In the genomic region with DNA sequence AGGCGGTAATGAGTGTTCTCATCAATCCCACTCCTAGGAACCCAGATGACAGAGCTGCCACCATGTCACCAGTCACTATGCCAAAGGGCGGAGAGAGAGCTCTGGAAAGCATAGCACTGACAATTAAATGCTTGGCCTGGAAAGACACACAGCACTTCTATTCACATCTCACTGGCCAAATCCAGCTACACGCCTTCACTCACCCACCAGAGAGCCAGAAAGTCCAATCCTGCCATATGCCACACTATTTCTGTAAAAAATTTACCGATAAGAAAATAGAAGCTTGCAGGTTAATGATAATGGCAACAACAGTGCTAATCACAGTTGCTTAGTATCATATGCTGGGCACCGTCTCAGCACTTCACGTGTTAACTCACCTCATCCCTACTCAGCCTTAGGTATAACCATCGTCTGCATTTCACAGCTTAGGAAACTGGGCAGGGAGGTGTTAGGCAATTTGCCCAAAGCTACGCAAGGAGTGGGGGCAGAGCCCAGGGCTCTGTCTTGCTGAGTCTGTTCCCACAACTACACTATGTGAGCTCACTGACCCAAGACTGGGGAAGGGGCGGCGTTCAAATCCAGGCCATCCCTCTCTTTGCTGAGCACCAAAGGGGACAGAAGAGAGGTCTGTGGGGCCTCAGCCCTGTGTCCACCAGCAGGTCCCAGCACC, we compare ENCODE assay signal across 20 cellular contexts. TPM values are rescaled to one million over a fixed set of nuclear protein-coding genes. Genes with fewer than 3 reads are reported as not detected.
DNase-seq lines count a peak whose midpoint lies in the region; ATAC-seq and TF ChIP-seq lines count a peak whose summit lies in the region.
"Had no signal": no experiment of that assay in that cellular context is flagged by ENCODE, and none has a peak within 500 bp of the region (broad histone marks: within the 10 kb centered on the region; RNA-seq: fewer than 3 reads in every experiment).

No MANE protein-coding gene starts in this region.

- no peak overlapping the region for H3K4me3 Mint-ChIP-seq in CD4-positive, alpha-beta T cell
- H3K4me3 Mint-ChIP-seq: activated CD8-positive, alpha-beta T cell treated with anti-CD3 and anti-CD28 coated beads for 36 hours; activated naive CD8-positive, alpha-beta T cell treated with anti-CD3 and anti-CD28 coated beads, Interleukin-2, amount 10 ng/mL, durations not matched to agents 7 days and 5 days; activated T-cell treated with anti-CD3 and anti-CD28 coated beads, Interleukin-2, amount 50 U/mL, for 72 hours; T-helper 1 cell treated with Interleukin-12 subunit alpha and Interleukin-12 subunit beta and Interleukin-4 antibody, amounts not matched to agents 30 μg/mL and 1 μg/mL, for 36 hours had no signal

- POLR2A ChIA-PET in CD4-positive, alpha-beta T cell (lab: Charles Lee) = interaction anchor here (1.4 kb wide), 1 partner anchor 15 kb away, joined by 5 read pairs; no protein-coding TSS in a partner anchor

- CTCF ChIA-PET in CD4-positive, alpha-beta T cell (lab: Charles Lee) = interaction anchor here (1.7 kb wide), 1 partner anchor 62 kb away, joined by 4 read pairs; no protein-coding TSS in a partner anchor

- peak; percentile 86 to 90 (median 88) for ATAC-seq in heart left ventricle
- ATAC-seq in omental fat pad (ENCODE audit: low FRiP score) = peak; percentile 78
- no peak for ATAC-seq in CD4-positive, alpha-beta T cell (ENCODE audit: poor library complexity)
- ATAC-seq: activated CD8-positive, alpha-beta T cell treated with anti-CD3 and anti-CD28 coated beads for 36 hours; activated T-cell treated with anti-CD3 and anti-CD28 coated beads, Interleukin-2, amount 50 U/mL, for 72 hours; left colon had no signal

- peaks cover 0 to 11% (median 0%) of the 10 kb centered on the region in 11 experiments; a peak in 2 of 22 replicates for H3K36me3 ChIP-seq in BLaER1 treated with 17β-estradiol and CSF1 and Interleukin-3, amounts not matched to agents 10 nM and 100 nM
- no peaks in the 10 kb centered on the region for H3K36me3 ChIP-seq in heart left ventricle
- H3K36me3 ChIP-seq: breast epithelium, HAP-1 had no signal

- H3K27ac ChIP-seq in BLaER1 treated with 17β-estradiol and CSF1 and Interleukin-3, amounts not matched to agents 10 nM and 100 nM = no peak overlapping the region
- peak overlapping the region in 10 of 12 donors; percentile 26 to 71 (median 45) for H3K27ac ChIP-seq in heart left ventricle
- H3K27ac ChIP-seq in CD4-positive, alpha-beta T cell (ENCODE audit: low read depth, low read length) = no peak overlapping the region
- H3K27ac ChIP-seq: breast epithelium had no signal

- TF ChIP-seq CTCF in heart left ventricle (IDR thresholded peaks at IDR 0.05) = no peak
- no peak for TF ChIP-seq CTCF in omental fat pad (IDR thresholded peaks at IDR 0.05)
- no peak for TF ChIP-seq CTCF in CD4-positive, alpha-beta T cell (IDR thresholded peaks at IDR 0.05)

- H3K9me3 ChIP-seq in BLaER1 treated with 17β-estradiol and CSF1 and Interleukin-3, amounts not matched to agents 10 nM and 100 nM (replicated peaks in 1 of 11) = no peaks in the 10 kb centered on the region
- H3K9me3 ChIP-seq in heart left ventricle = no peaks in the 10 kb centered on the region
- no peaks in the 10 kb centered on the region for H3K9me3 ChIP-seq in CD4-positive, alpha-beta T cell (ENCODE audit: control insufficient read depth, low read length)
- H3K9me3 ChIP-seq: breast epithelium, HAP-1 had no signal

- WGBS in heart left ventricle, 4 donors = 45 to 75% (median 67%) methylated on average over 6 to 10 of the region's 10 CpGs

- H3K4me1 ChIP-seq in BLaER1 treated with 17β-estradiol and CSF1 and Interleukin-3, amounts not matched to agents 10 nM and 100 nM = peaks cover 12 to 57% (median 48%) of the 10 kb centered on the region in 10 experiments
- H3K4me1 ChIP-seq in heart left ventricle = peaks cover 0 to 45% (median 20%) of the 10 kb centered on the region in 12 donors
- H3K4me1 ChIP-seq: HAP-1 had no signal

- peak overlapping the region in 7 of 11 experiments; percentile 24 to 76 (median 62); a peak in 11 of 22 replicates for H3K4me2 ChIP-seq in BLaER1 treated with 17β-estradiol and CSF1 and Interleukin-3, amounts not matched to agents 10 nM and 100 nM

- H3K36me3 Mint-ChIP-seq in CD4-positive, alpha-beta T cell (ENCODE audit: low read depth) = no peaks in the 10 kb centered on the region
- H3K36me3 Mint-ChIP-seq: activated naive CD8-positive, alpha-beta T cell treated with anti-CD3 and anti-CD28 coated beads, Interleukin-2, amount 10 ng/mL, durations not matched to agents 7 days and 5 days had no signal

- intact Hi-C loops in heart left ventricle (cut with DNase I) = no loop called here
- intact Hi-C loops in CD4-positive, alpha-beta T cell (cut with DNase I, micrococcal nuclease) = no loop called here

- H4K20me1 ChIP-seq in BLaER1 treated with 17β-estradiol and CSF1 and Interleukin-3, amounts not matched to agents 10 nM and 100 nM = peaks cover 0 to 97% (median 43%) of the 10 kb centered on the region in 11 experiments; a peak in 15 of 22 replicates

- DNase-seq in NCI-H524 treated with DMSO at 0.1 percent for 48 hours (lab: John Stamatoyannopoulos, UW) = peak; percentile 39
- peak in 3 of 5 donors; percentile 41 to 65 (median 63) for DNase-seq in heart left ventricle
- no peak for DNase-seq in omental fat pad (ENCODE audit: low spot score)
- DNase-seq in CD4-positive, alpha-beta T cell = no peak
- DNase-seq in GM19238 (ENCODE audit: insufficient read length, low spot score) = no peak
- DNase-seq in NCI-H2196 treated with DMSO at 0.1 percent for 48 hours (lab: John Stamatoyannopoulos, UW; ENCODE audit: unreplicated experiment) = no peak
- DNase-seq in effector CD8-positive, alpha-beta T cell (lab: John Stamatoyannopoulos, UW) = no peak
- DNase-seq: ACHN; activated CD8-positive, alpha-beta T cell treated with anti-CD3 and anti-CD28 coated beads for 36 hours; activated naive CD8-positive, alpha-beta T cell treated with anti-CD3 and anti-CD28 coated beads, Interleukin-2, amount 10 ng/mL, durations not matched to agents 7 days and 5 days; activated T-cell treated with anti-CD3 and anti-CD28 coated beads, Interleukin-2, amount 50 U/mL, for 72 hours; Karpas-422; left colon; NCI-H226; posterior cingulate gyrus; stimulated activated naive CD4-positive, alpha-beta T cell had no signal

- no peaks in the 10 kb centered on the region for H3K27me3 Mint-ChIP-seq in CD4-positive, alpha-beta T cell
- H3K27me3 Mint-ChIP-seq: activated CD8-positive, alpha-beta T cell treated with anti-CD3 and anti-CD28 coated beads for 36 hours; activated naive CD8-positive, alpha-beta T cell treated with anti-CD3 and anti-CD28 coated beads, Interleukin-2, amount 10 ng/mL, durations not matched to agents 7 days and 5 days had no signal

- H3K9me3 Mint-ChIP-seq in CD4-positive, alpha-beta T cell = no peaks in the 10 kb centered on the region
- H3K9me3 Mint-ChIP-seq: activated CD8-positive, alpha-beta T cell treated with anti-CD3 and anti-CD28 coated beads for 36 hours; activated naive CD8-positive, alpha-beta T cell treated with anti-CD3 and anti-CD28 coated beads, Interleukin-2, amount 10 ng/mL, durations not matched to agents 7 days and 5 days; activated T-cell treated with anti-CD3 and anti-CD28 coated beads, Interleukin-2, amount 50 U/mL, for 72 hours; T-helper 1 cell treated with Interleukin-12 subunit alpha and Interleukin-12 subunit beta and Interleukin-4 antibody, amounts not matched to agents 30 μg/mL and 1 μg/mL, for 36 hours had no signal

- H3K9ac ChIP-seq in BLaER1 treated with 17β-estradiol and CSF1 and Interleukin-3, amounts not matched to agents 10 nM and 100 nM = no peak overlapping the region

- no peaks in the 10 kb centered on the region for H3K27me3 ChIP-seq in BLaER1 treated with 17β-estradiol and CSF1 and Interleukin-3, amounts not matched to agents 10 nM and 100 nM
- H3K27me3 ChIP-seq in heart left ventricle = no peaks in the 10 kb centered on the region
- no peaks in the 10 kb centered on the region for H3K27me3 ChIP-seq in CD4-positive, alpha-beta T cell (ENCODE audit: control insufficient read depth, insufficient read depth, low read length)
- H3K27me3 ChIP-seq: breast epithelium had no signal

- peaks cover 43% of the 10 kb centered on the region for H3K4me1 Mint-ChIP-seq in CD4-positive, alpha-beta T cell (ENCODE audit: low read depth)

- TF ChIP-seq POLR2A in heart left ventricle (IDR thresholded peaks at IDR 0.05) = no peak

- no peak overlapping the region for H3K27ac Mint-ChIP-seq in CD4-positive, alpha-beta T cell
- H3K27ac Mint-ChIP-seq: activated CD8-positive, alpha-beta T cell treated with anti-CD3 and anti-CD28 coated beads for 36 hours; activated naive CD8-positive, alpha-beta T cell treated with anti-CD3 and anti-CD28 coated beads, Interleukin-2, amount 10 ng/mL, durations not matched to agents 7 days and 5 days; activated T-cell treated with anti-CD3 and anti-CD28 coated beads, Interleukin-2, amount 50 U/mL, for 72 hours; T-helper 1 cell treated with Interleukin-12 subunit alpha and Interleukin-12 subunit beta and Interleukin-4 antibody, amounts not matched to agents 30 μg/mL and 1 μg/mL, for 36 hours had no signal

- no peak overlapping the region for H3K4me3 ChIP-seq in BLaER1 treated with 17β-estradiol and CSF1 and Interleukin-3, amounts not matched to agents 10 nM and 100 nM
- H3K4me3 ChIP-seq in heart left ventricle = no peak overlapping the region
- H3K4me3 ChIP-seq: breast epithelium, HAP-1 had no signal

RNA-seq across cellular contexts. Expression of gene KLHL25, which starts 16.5 kb away (rescaled TPM):
- total RNA-seq in heart left ventricle = 1 to 10 TPM; 2.2 to 8.8 (median 4.3) TPM
- 10 to 100 TPM in 1 of 2 donors, 1 to 10 TPM in 1; 3.3 to 12.9 TPM for polyA plus RNA-seq in heart left ventricle
- 10 to 100 TPM; 12.0 to 45.8 (median 22.3) TPM for total RNA-seq in omental fat pad
- total RNA-seq in CD4-positive, alpha-beta T cell = 10 to 100 TPM in 1 of 2 experiments, 1 to 10 TPM in 1; 9.0 to 10.2 TPM

Comparison
In these comparisons a context has a peak if more than half of its experiments do, and no peak if none do; other contexts are left out.
1. H3K27ac ChIP-seq: peak in heart left ventricle (10 of 12); none in BLaER1 treated with 17β-estradiol and CSF1 and Interleukin-3, amounts not matched to agents 10 nM and 100 nM (0 of 11) and CD4-positive, alpha-beta T cell (single experiment).
2. DNase-seq: peak in NCI-H524 treated with DMSO at 0.1 percent for 48 hours (single experiment) and heart left ventricle (3 of 5); none in omental fat pad (single experiment), CD4-positive, alpha-beta T cell (0 of 10), GM19238 (single experiment), NCI-H2196 treated with DMSO at 0.1 percent for 48 hours (single experiment) and effector CD8-positive, alpha-beta T cell (single experiment).